ENCODE assay signal across 16 cellular contexts in the genomic region with DNA sequence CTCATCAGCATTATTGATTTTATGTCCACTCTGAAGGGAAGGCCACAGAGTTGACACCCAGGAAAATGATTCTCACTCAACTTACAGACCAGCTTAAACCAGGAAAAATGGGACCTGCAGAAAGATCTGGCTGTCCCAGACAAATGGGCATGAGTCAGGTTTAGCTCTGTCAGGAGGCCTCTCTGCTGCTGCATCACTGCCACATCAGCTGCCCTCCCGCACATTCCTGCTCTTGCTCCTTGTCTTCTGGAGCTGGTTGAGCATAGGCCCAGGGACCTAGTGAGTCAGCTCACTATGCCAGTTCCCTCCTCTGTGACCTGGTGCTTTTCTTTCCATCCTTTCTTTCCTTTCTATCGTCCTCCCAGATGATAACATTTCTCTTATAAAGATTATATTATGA. TPM values are rescaled to one million over a fixed set of nuclear protein-coding genes. Genes with fewer than 3 reads are reported as not detected.
DNase-seq lines count a peak whose midpoint lies in the region; ATAC-seq and TF ChIP-seq lines count a peak whose summit lies in the region.
"Had no signal": no experiment of that assay in that cellular context is flagged by ENCODE, and none has a peak within 500 bp of the region (broad histone marks: within the 10 kb centered on the region; RNA-seq: fewer than 3 reads in every experiment).

No MANE protein-coding gene starts in this region.

- no peaks in the 10 kb centered on the region for H3K27me3 Mint-ChIP-seq in chondrocyte (ENCODE audit: low read depth)
- H3K27me3 Mint-ChIP-seq in glutamatergic neuron (ENCODE audit: unreplicated experiment) = peaks cover 7% of the 10 kb centered on the region

- no peak for ATAC-seq in GM21447 (IDR thresholded peaks at IDR 0.05; ENCODE audit: unreplicated experiment)
- ATAC-seq: GM23338, left lobe of liver, pancreas had no signal

- H3K4me1 Mint-ChIP-seq in chondrocyte (ENCODE audit: low read depth) (peaks cover 24% of the 10 kb centered on the region), glutamatergic neuron (ENCODE audit: low read depth, unreplicated experiment) (no peaks in the 10 kb centered on the region)

- no peak overlapping the region for H3K4me3 Mint-ChIP-seq in chondrocyte (ENCODE audit: unreplicated experiment)
- no peak overlapping the region for H3K4me3 Mint-ChIP-seq in glutamatergic neuron (ENCODE audit: unreplicated experiment)
- H3K4me3 Mint-ChIP-seq: GM23338 had no signal

- H3K9me3 Mint-ChIP-seq in chondrocyte (ENCODE audit: low read depth) (peaks cover 19% of the 10 kb centered on the region), glutamatergic neuron (ENCODE audit: unreplicated experiment) (peaks cover 4% of the 10 kb centered on the region)

- H3K27ac Mint-ChIP-seq in chondrocyte (ENCODE audit: unreplicated experiment) (peak overlapping the region; percentile 65), glutamatergic neuron (ENCODE audit: unreplicated experiment) (no peak overlapping the region)
- H3K27ac Mint-ChIP-seq: GM23338 had no signal

- DNase-seq in EL = peak; percentile 95
- DNase-seq in NCI-H226 = peak; percentile 92
- no peak for DNase-seq in chondrocyte (ENCODE audit: low spot score)
- peak; percentile 89 for DNase-seq in myocyte (ENCODE audit: low read depth)
- DNase-seq in SK-N-DZ (ENCODE audit: low spot score) = no peak
- no peak for DNase-seq in NCI-H1092 treated with DMSO at 0.1 percent for 48 hours (lab: John Stamatoyannopoulos, UW)
- no peak for DNase-seq in glutamatergic neuron
- DNase-seq: DMS79 treated with DMSO at 0.1 percent for 48 hours; NCI-H446; pancreas; SIG-M5; stimulated activated CD4-positive, alpha-beta T cell treated with anti-CD3 and anti-CD28 coated beads, Interleukin-4, amount 100 ng/mL, for 4 hours; tibial artery had no signal

- H3K36me3 Mint-ChIP-seq in chondrocyte (ENCODE audit: low read depth) = peaks cover 10% of the 10 kb centered on the region
- peaks cover 6% of the 10 kb centered on the region for H3K36me3 Mint-ChIP-seq in glutamatergic neuron (ENCODE audit: unreplicated experiment)

- no peak for TF ChIP-seq CTCF in chondrocyte (IDR thresholded peaks at IDR 0.05)
- no peak for TF ChIP-seq CTCF in glutamatergic neuron (IDR thresholded peaks at IDR 0.05; ENCODE audit: partially characterized antibody, unreplicated experiment)

RNA-seq across cellular contexts. Expression of a gene that starts 18.8 kb away (rescaled TPM):
- total RNA-seq in chondrocyte (24.9 to 27.5 TPM (median 26.2 TPM) in 3 replicates), myocyte (6.5 and 9.9 TPM in 2 replicates), glutamatergic neuron (ENCODE audit: unreplicated experiment) (37.1 TPM)
- 17.4 TPM for polyA plus RNA-seq in myocyte (2012)
- polyA plus RNA-seq in SK-N-DZ (2014; cell fraction: cytosol; rRNA removed) = 9.5 and 10.3 TPM in 2 replicates
- polyA plus RNA-seq in SK-N-DZ (2014; cell fraction: nucleus; rRNA removed) = 16.1 and 25.1 TPM in 2 replicates

Comparison
In these comparisons a context has a peak if more than half of its experiments do, and no peak if none do; other contexts are left out.
1. DNase-seq: peak in EL (single experiment), NCI-H226 (single experiment) and myocyte (single experiment); none in chondrocyte (single experiment), SK-N-DZ (single experiment), NCI-H1092 treated with DMSO at 0.1 percent for 48 hours (single experiment) and glutamatergic neuron (single experiment).